Comparison of ENCODE assay signal across 8 cellular contexts in the genomic region with DNA sequence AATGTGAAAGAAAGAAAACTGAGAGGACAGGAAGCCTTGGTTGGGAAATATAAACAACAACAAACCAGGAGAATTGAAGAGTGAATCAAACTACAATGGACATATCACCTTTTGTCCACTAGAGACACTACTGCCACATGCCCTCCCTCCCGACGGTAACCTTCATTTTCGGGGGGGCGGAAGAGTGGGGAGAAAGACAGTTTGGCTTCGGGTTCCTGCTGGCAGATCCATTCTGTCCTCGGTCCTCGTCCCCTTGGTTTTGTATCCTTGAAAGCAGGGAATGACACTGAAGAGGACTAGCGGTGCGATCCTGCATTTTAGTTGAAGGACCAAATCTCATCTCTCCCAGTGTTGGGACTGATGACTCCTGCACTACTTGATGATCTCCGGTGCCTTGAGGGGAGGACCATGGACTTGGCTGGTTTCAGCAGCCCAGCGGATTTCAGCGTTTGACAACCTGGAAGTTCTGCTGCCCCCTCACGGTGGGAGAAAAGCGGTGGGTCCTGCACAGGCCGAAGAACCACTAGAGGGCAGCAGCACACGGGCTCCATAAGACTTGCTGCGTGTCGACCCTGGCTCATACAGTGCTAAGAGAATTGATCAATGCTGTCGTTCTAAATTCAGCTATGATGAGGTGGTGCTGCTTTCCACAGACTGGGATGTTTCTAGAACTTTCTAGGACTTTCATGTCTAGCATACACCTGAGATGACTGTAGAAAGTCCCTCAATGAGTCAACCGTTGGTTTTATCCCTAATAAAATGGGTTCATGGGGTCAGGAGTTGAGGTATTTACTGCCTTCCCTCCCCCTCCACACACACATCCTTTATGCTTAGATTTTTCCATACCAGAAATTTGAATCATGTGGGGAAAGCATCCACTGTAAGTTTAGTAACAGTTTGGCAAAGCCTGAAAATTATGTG. TPM values are rescaled to one million over a fixed set of nuclear protein-coding genes. Genes with fewer than 3 reads are reported as not detected.
DNase-seq lines count a peak whose midpoint lies in the region; ATAC-seq and TF ChIP-seq lines count a peak whose summit lies in the region.

No MANE protein-coding gene starts in this region.

- H3K27me3 Mint-ChIP-seq in T-helper 1 cell treated with Interleukin-12 subunit alpha and Interleukin-12 subunit beta and Interleukin-4 antibody, amounts not matched to agents 30 μg/mL and 1 μg/mL, for 36 hours (ENCODE audit: low read depth) = no peaks in the 10 kb centered on the region

- peaks cover 33% of the 10 kb centered on the region for H3K4me1 Mint-ChIP-seq in T-helper 1 cell treated with Interleukin-12 subunit alpha and Interleukin-12 subunit beta and Interleukin-4 antibody, amounts not matched to agents 30 μg/mL and 1 μg/mL, for 36 hours (ENCODE audit: low read depth)

- ATAC-seq in GM18498 (IDR thresholded peaks at IDR 0.05; ENCODE audit: unreplicated experiment) (peak; percentile 93), HG02938 (IDR thresholded peaks at IDR 0.05; ENCODE audit: unreplicated experiment) (peak; percentile 95), left ventricle myocardium superior (peak; percentile 88)

- H3K9me3 Mint-ChIP-seq in T-helper 1 cell treated with Interleukin-12 subunit alpha and Interleukin-12 subunit beta and Interleukin-4 antibody, amounts not matched to agents 30 μg/mL and 1 μg/mL, for 36 hours = no peaks in the 10 kb centered on the region

- H3K27ac Mint-ChIP-seq in T-helper 1 cell treated with Interleukin-12 subunit alpha and Interleukin-12 subunit beta and Interleukin-4 antibody, amounts not matched to agents 30 μg/mL and 1 μg/mL, for 36 hours = peak overlapping the region; percentile 74

- H3K4me3 Mint-ChIP-seq in T-helper 1 cell treated with Interleukin-12 subunit alpha and Interleukin-12 subunit beta and Interleukin-4 antibody, amounts not matched to agents 30 μg/mL and 1 μg/mL, for 36 hours = peak overlapping the region; percentile 84

- H3K4me1 ChIP-seq in uterus = no peaks in the 10 kb centered on the region

- intact Hi-C loops in left ventricle myocardium superior (cut with micrococcal nuclease) = no loop called here
- intact Hi-C loops in uterus (cut with DNase I; ENCODE audit: low total_unique reads) = no loop called here

- DNase-seq in NCI-H1694 (lab: John Stamatoyannopoulos, UW) (peak; percentile 96), amygdala (lab: John Stamatoyannopoulos, UW) (peak; percentile 26 to 92 (median 78)), left ventricle myocardium superior (peak; percentile 90), pulmonary artery endothelial cell (ENCODE audit: low read depth, low spot score) (peak; percentile 87), uterus (peak; percentile 92)

- TF ChIP-seq POLR2A in uterus (IDR thresholded peaks at IDR 0.05) = peak in 1 of 2 donors; percentile 25

- H3K9me3 ChIP-seq in uterus = no peaks in the 10 kb centered on the region

- H3K36me3 Mint-ChIP-seq in T-helper 1 cell treated with Interleukin-12 subunit alpha and Interleukin-12 subunit beta and Interleukin-4 antibody, amounts not matched to agents 30 μg/mL and 1 μg/mL, for 36 hours (ENCODE audit: low read depth) = no peaks in the 10 kb centered on the region

- no peaks in the 10 kb centered on the region for H3K36me3 ChIP-seq in uterus

- peak overlapping the region; percentile 63 to 82 for H3K27ac ChIP-seq in uterus

- peak overlapping the region; percentile 24 to 29 for H3K4me3 ChIP-seq in uterus

- peak; percentile 98 to 99 (median 98) for TF ChIP-seq CTCF in uterus (IDR thresholded peaks at IDR 0.05)

- H3K27me3 ChIP-seq in uterus = no peaks in the 10 kb centered on the region

RNA-seq across cellular contexts. Expression of gene ZNF131, which starts 15.1 kb away (rescaled TPM):
- total RNA-seq in left ventricle myocardium superior (14.5 TPM), pulmonary artery endothelial cell (28.5 and 32.1 TPM in 2 replicates), uterus (10 to 100 TPM; 28.2 to 75.4 (median 45.7) TPM)

Comparison
In these comparisons a context has a peak if more than half of its experiments do, and no peak if none do; other contexts are left out.
1. Peak in every context shown above with its lines: DNase-seq, ATAC-seq, H3K4me3 ChIP-seq and H3K27ac ChIP-seq.